In genomic region chr12:31363826-31364225, GRCh38 we compare ENCODE assay signal across 21 cellular contexts. TPM values are rescaled to one million over a fixed set of nuclear protein-coding genes. Genes with fewer than 3 reads are reported as not detected.
A peak's percentile ranks its signal among the peaks of the same experiment; 100 is the strongest.
DNase-seq lines count a peak whose midpoint lies in the region; ATAC-seq, FAIRE-seq and TF ChIP-seq lines count a peak whose summit lies in the region.
"Had no signal": no experiment of that assay in that cellular context is flagged by ENCODE, and none has a peak within 500 bp of the region (broad histone marks: within the 10 kb centered on the region; RNA-seq: fewer than 3 reads in every experiment).

No MANE protein-coding gene starts in this region.

- no peaks in the 10 kb centered on the region for H3K79me2 ChIP-seq in HepG2 (ENCODE audit: insufficient read depth, low read length)

- H3K4me1 ChIP-seq in HepG2 (ENCODE audit: insufficient read depth, low read length): peaks cover 34% of the 10 kb centered on the region
- no peaks in the 10 kb centered on the region for H3K4me1 ChIP-seq in right lobe of liver
- H3K4me1 ChIP-seq in mucosa of rectum (ENCODE audit: control insufficient read depth in 2 of 2, insufficient read depth in 2 of 2, low read length in 2 of 2): peaks cover 18 to 29% of the 10 kb centered on the region in 2 donors
- H3K4me1 ChIP-seq in upper lobe of right lung: no peaks in the 10 kb centered on the region
- H3K4me1 ChIP-seq: psoas muscle had no signal

- peaks cover 14% of the 10 kb centered on the region for H3K4me1 Mint-ChIP-seq in T-helper 17 cell

- H3K27me3 ChIP-seq in HepG2 (ENCODE audit: control insufficient read depth in 1 of 2, insufficient read depth in 2 of 2, low read length in 2 of 2): no peaks in the 10 kb centered on the region; a peak in 1 of 5 replicates
- no peaks in the 10 kb centered on the region for H3K27me3 ChIP-seq in right lobe of liver
- H3K27me3 ChIP-seq in mucosa of rectum (ENCODE audit: control insufficient read depth in 2 of 2, insufficient read depth in 2 of 2, low read length in 2 of 2): no peaks in the 10 kb centered on the region
- H3K27me3 ChIP-seq in upper lobe of right lung: no peaks in the 10 kb centered on the region
- H3K27me3 ChIP-seq: tibial nerve had no signal

- H2AFZ ChIP-seq in HepG2 (ENCODE audit: low read length): no peak overlapping the region

- WGBS in HepG2 (ENCODE audit: low lambda C conversion rate): 25% methylated on average over 1 of the region's 2 CpGs
- no CpG with 5 or more reads among the region's 2 CpGs for WGBS in right lobe of liver (ENCODE audit: insufficient coverage, low coverage, low lambda C conversion rate, missing lambda C conversion rate)

- H3K4me2 ChIP-seq in HepG2 (ENCODE audit: low read depth, low read length): peak overlapping the region; percentile 100

- ATAC-seq in HepG2: 0 out of 3 replicates have a peak, but pooled peaks have one; percentile 4
- ATAC-seq in right lobe of liver: no peak
- ATAC-seq in T-helper 17 cell: no peak
- no peak for ATAC-seq in upper lobe of right lung
- ATAC-seq: psoas muscle had no signal

- intact Hi-C loops in HepG2 (cut with micrococcal nuclease; ENCODE audit: unreplicated experiment) (loop anchor here (2.0 kb wide), 1 partner anchor 37 kb away; the partner anchor contains the start of gene SINHCAF), right lobe of liver (cut with DNase I) (no loop called here), upper lobe of right lung (cut with DNase I) (no loop called here)

- POLR2A ChIA-PET in HepG2 (lab: Yijun Ruan, JAX): interaction anchor here (1.4 to 2.5 kb wide), 3 partner anchors 9 to 38 kb away, joined by 4 to 14 read pairs (median 7); partner anchors contain the start of gene SINHCAF

- CTCF ChIA-PET in HepG2 (lab: Yijun Ruan, JAX; ENCODE audit: low intra/inter-chr PET ratio, low total read pairs): no interaction called here

- no peaks in the 10 kb centered on the region for H3K36me3 ChIP-seq in HepG2 (replicated peaks in 1 of 2; ENCODE audit: control insufficient read depth in 1 of 2, insufficient read depth in 2 of 2, low read length in 2 of 2)
- H3K36me3 ChIP-seq in right lobe of liver: no peaks in the 10 kb centered on the region
- H3K36me3 ChIP-seq in mucosa of rectum (ENCODE audit: control insufficient read depth in 2 of 2, insufficient read depth in 2 of 2, low read length in 2 of 2): no peaks in the 10 kb centered on the region
- H3K36me3 ChIP-seq in upper lobe of right lung: no peaks in the 10 kb centered on the region
- H3K36me3 ChIP-seq: tibial nerve had no signal

- H3K27ac ChIP-seq in HepG2 (ENCODE audit: extremely low read length, insufficient read depth, low read length) (no peak overlapping the region), right lobe of liver (no peak overlapping the region), mucosa of rectum (ENCODE audit: low read depth in 2 of 2, low read length in 2 of 2) (peak overlapping the region; percentile 82 to 84), upper lobe of right lung (no peak overlapping the region)
- H3K27ac ChIP-seq: psoas muscle, skin epidermis had no signal

- DNase-seq in HepG2 (ENCODE audit: low spot score): no peak
- DNase-seq in right lobe of liver: no peak
- DNase-seq in T-helper 17 cell: no peak
- peak; percentile 23 for DNase-seq in upper lobe of right lung
- no peak for DNase-seq in cerebellar cortex (ENCODE audit: low spot score)
- no peak for DNase-seq in LoVo (ENCODE audit: low spot score)
- DNase-seq in NCI-H510A treated with DMSO at 0.1 percent for 48 hours (lab: John Stamatoyannopoulos, UW): no peak
- DNase-seq: activated gamma-delta T cell treated with Interleukin-2 at 50 U/mL for 16 hours; foreskin melanocyte; HFFc6; kidney; NCI-H2029; NCI-H524 treated with DMSO at 0.1 percent for 48 hours; psoas muscle; stimulated activated CD4-positive, alpha-beta T cell treated with anti-CD3 and anti-CD28 coated beads, Interleukin-2, amount 100 ng/mL, for 48 hours had no signal

- no peak for FAIRE-seq in HepG2 (lab: Jason Lieb, UNC)
- FAIRE-seq: kidney had no signal

- no peaks in the 10 kb centered on the region for H3K36me3 Mint-ChIP-seq in T-helper 17 cell (ENCODE audit: low read depth)
- H3K36me3 Mint-ChIP-seq: CD4-positive, CD25-positive, alpha-beta regulatory T cell; naive B cell had no signal

- peak overlapping the region; percentile 45 for H3K27ac Mint-ChIP-seq in T-helper 17 cell
- H3K27ac Mint-ChIP-seq: HFFc6 had no signal

- in situ Hi-C loops in HepG2 (cut with HindIII; ENCODE audit: extremely low pct_ligation_motif_present, low pct_unique_long_range_greater_than_20kb): no loop called here

- no TSS peak for BruUV-seq in HepG2 (replicated peaks; lab: Mats Ljungman, UMichigan)

- H4K20me1 ChIP-seq in HepG2 (ENCODE audit: insufficient read depth, low read length): no peaks in the 10 kb centered on the region

- H3K9ac ChIP-seq in HepG2 (ENCODE audit: insufficient read depth, low read depth, low read length) (no peak overlapping the region), mucosa of rectum (ENCODE audit: low read depth in 1 of 2, low read length in 2 of 2) (no peak overlapping the region)

- H3K4me3 ChIP-seq in HepG2 (replicated peaks in 1 of 3; ENCODE audit: insufficient read depth in 1 of 3, low read depth in 2 of 3, low read length in 3 of 3) (no peak overlapping the region), right lobe of liver (no peak overlapping the region), mucosa of rectum (ENCODE audit: low read length in 2 of 2) (no peak overlapping the region), upper lobe of right lung (no peak overlapping the region)
- H3K4me3 ChIP-seq: psoas muscle, skin epidermis, tibial nerve had no signal

- no peaks in the 10 kb centered on the region for H3K9me3 ChIP-seq in HepG2 (ENCODE audit: low read length)
- H3K9me3 ChIP-seq in right lobe of liver: no peaks in the 10 kb centered on the region
- no peaks in the 10 kb centered on the region for H3K9me3 ChIP-seq in T-helper 17 cell (ENCODE audit: control insufficient read depth, low read length, poor library complexity, severe bottlenecking)
- H3K9me3 ChIP-seq in mucosa of rectum (ENCODE audit: control insufficient read depth in 2 of 2, low read length in 2 of 2): no peaks in the 10 kb centered on the region
- no peaks in the 10 kb centered on the region for H3K9me3 ChIP-seq in upper lobe of right lung
- H3K9me3 ChIP-seq: psoas muscle, tibial nerve had no signal

- TF ChIP-seq CTCF in HepG2 (CRISPR knock-in tag; IDR thresholded peaks at IDR 0.05): no peak
- no peak for TF ChIP-seq CTCF in right lobe of liver (IDR thresholded peaks at IDR 0.05)
- TF ChIP-seq CTCF in upper lobe of right lung (IDR thresholded peaks at IDR 0.05): no peak

- TF ChIP-seq POLR2A in HepG2 (IDR thresholded peaks at IDR 0.05; ENCODE audit: insufficient read depth in 1 of 2, low read depth in 2 of 2, low read length in 2 of 2) (no peak), right lobe of liver (IDR thresholded peaks at IDR 0.05) (no peak)

- TF ChIP-seq RAD21 in HepG2 (CRISPR knock-in tag; IDR thresholded peaks at IDR 0.05): no peak

- TF ChIP-seq EP300 in HepG2 (IDR thresholded peaks at IDR 0.05; ENCODE audit: low read depth in 2 of 2, low read length in 2 of 2): no peak
- TF ChIP-seq EP300 in HepG2 (CRISPR knock-in tag; IDR thresholded peaks at IDR 0.05; ENCODE audit: borderline replicate concordance): no peak

- H3K27me3 Mint-ChIP-seq in T-helper 17 cell: peaks cover 24% of the 10 kb centered on the region
- H3K27me3 Mint-ChIP-seq: stimulated activated naive CD8-positive, alpha-beta T cell treated with anti-CD3 and anti-CD28 coated beads, Interleukin-15, Interleukin-2, amounts not matched to agents 100 ng/mL and 50 ng/mL, for 24 hours had no signal

- H3K4me3 Mint-ChIP-seq in T-helper 17 cell: no peak overlapping the region
- H3K4me3 Mint-ChIP-seq: CD4-positive, CD25-positive, alpha-beta regulatory T cell; HFFc6; stimulated activated naive CD8-positive, alpha-beta T cell treated with anti-CD3 and anti-CD28 coated beads, Interleukin-15, Interleukin-2, amounts not matched to agents 100 ng/mL and 50 ng/mL, for 24 hours had no signal

TF ChIP-seq in HepG2, 621 proteins besides CTCF, POLR2A, EP300 and RAD21:
- TF ChIP-seq RARA (CRISPR knock-in tag; IDR thresholded peaks at IDR 0.05) (0 out of 2 replicates have a peak, but pooled peaks have one; percentile 3), DNMT3B (CRISPR knock-in tag; conservative IDR thresholded peaks at IDR 0.05) (no peak), GTF2F1 (IDR thresholded peaks at IDR 0.05; ENCODE audit: low read length) (no peak), FOXC1 (CRISPR knock-in tag; IDR thresholded peaks at IDR 0.05; ENCODE audit: borderline replicate concordance) (no peak), ZNF317 (CRISPR knock-in tag; IDR thresholded peaks at IDR 0.05) (0 out of 2 replicates have a peak, but pooled peaks have one; percentile 23), ZFP1 (CRISPR knock-in tag; IDR thresholded peaks at IDR 0.05) (no peak), NCOR1 (IDR thresholded peaks at IDR 0.05; ENCODE audit: borderline replicate concordance, low read length) (no peak), ZNF274 (CRISPR knock-in tag; IDR thresholded peaks at IDR 0.05) (no peak)

RNA-seq across cellular contexts. Expression of gene SINHCAF, which starts 37.9 kb away (rescaled TPM):
- total RNA-seq in HepG2 (2016; rRNA removed; fragmentation: Illumina TruSeq; extraction: Trizol) (97.8 and 132 TPM in 2 replicates), right lobe of liver (10 to 100 TPM in 2 of 6 experiments, 1 to 10 TPM in 4; 1.6 to 21.9 (median 8.2) TPM), T-helper 17 cell (10 to 100 TPM; 87.1 to 95.7 TPM), upper lobe of right lung (45.7 TPM)
- 22.6 and 27.1 TPM in 2 replicates for total RNA-seq in HepG2 (2016; cell fraction: cytosol; rRNA removed; fragmentation: Illumina TruSeq; extraction: Trizol; ENCODE audit: low read depth)
- total RNA-seq in HepG2 (2016; cell fraction: insoluble cytoplasmic fraction; rRNA removed; fragmentation: Illumina TruSeq; extraction: Trizol): 99.7 and 134 TPM in 2 replicates
- total RNA-seq in HepG2 (2016; cell fraction: membrane; rRNA removed; fragmentation: Illumina TruSeq; extraction: Trizol): 62.6 and 68.2 TPM in 2 replicates
- total RNA-seq in HepG2 (2016; cell fraction: nucleus; rRNA removed; fragmentation: Illumina TruSeq; extraction: Trizol): 46.7 and 57.7 TPM in 2 replicates
- polyA plus RNA-seq in HepG2 (2011; rRNA removed): 36.8 and 54.6 TPM in 2 replicates
- 24.7 and 38.2 TPM in 2 replicates for polyA plus RNA-seq in HepG2 (2011; cell fraction: cytosol; rRNA removed)
- polyA plus RNA-seq in HepG2 (2011; cell fraction: nucleus; rRNA removed): 17.1 and 19.0 TPM in 2 replicates
- 60.8 and 80.1 TPM in 2 replicates for polyA plus RNA-seq in HepG2 (2012)
- polyA plus RNA-seq in HepG2 (2016; cell fraction: cytosol; fragmentation: Illumina TruSeq; extraction: Trizol; ENCODE audit: low read depth): 8.1 and 9.8 TPM in 2 replicates
- 133 and 138 TPM in 2 replicates for polyA plus RNA-seq in HepG2 (2016; cell fraction: insoluble cytoplasmic fraction; fragmentation: Illumina TruSeq; extraction: Trizol; ENCODE audit: low read depth)
- 34.0 and 34.6 TPM in 2 replicates for polyA plus RNA-seq in HepG2 (2016; cell fraction: membrane; fragmentation: Illumina TruSeq; extraction: Trizol; ENCODE audit: low read depth)
- polyA plus RNA-seq in HepG2 (2016; cell fraction: nucleus; fragmentation: Illumina TruSeq; extraction: Trizol; ENCODE audit: insufficient read depth, low read depth): 59.8 and 60.8 TPM in 2 replicates
- polyA minus RNA-seq in HepG2 (2011; rRNA and poly(A)+ RNA removed; ENCODE audit: low replicate concordance): 24.4 and 32.5 TPM in 2 replicates
- 51.2 and 59.7 TPM in 2 replicates for polyA minus RNA-seq in HepG2 (2011; cell fraction: cytosol; rRNA and poly(A)+ RNA removed)
- polyA minus RNA-seq in HepG2 (2011; cell fraction: nucleus; rRNA and poly(A)+ RNA removed): 68.4 and 72.5 TPM in 2 replicates

Comparison
In these comparisons a context has a peak if more than half of its experiments do, and no peak if none do; other contexts are left out.
1. H3K27ac ChIP-seq: peak in mucosa of rectum (2 of 2); none in HepG2 (single experiment), right lobe of liver (0 of 3) and upper lobe of right lung (single experiment).